8 cellular contexts compared by ENCODE assay signal in the genomic region with DNA sequence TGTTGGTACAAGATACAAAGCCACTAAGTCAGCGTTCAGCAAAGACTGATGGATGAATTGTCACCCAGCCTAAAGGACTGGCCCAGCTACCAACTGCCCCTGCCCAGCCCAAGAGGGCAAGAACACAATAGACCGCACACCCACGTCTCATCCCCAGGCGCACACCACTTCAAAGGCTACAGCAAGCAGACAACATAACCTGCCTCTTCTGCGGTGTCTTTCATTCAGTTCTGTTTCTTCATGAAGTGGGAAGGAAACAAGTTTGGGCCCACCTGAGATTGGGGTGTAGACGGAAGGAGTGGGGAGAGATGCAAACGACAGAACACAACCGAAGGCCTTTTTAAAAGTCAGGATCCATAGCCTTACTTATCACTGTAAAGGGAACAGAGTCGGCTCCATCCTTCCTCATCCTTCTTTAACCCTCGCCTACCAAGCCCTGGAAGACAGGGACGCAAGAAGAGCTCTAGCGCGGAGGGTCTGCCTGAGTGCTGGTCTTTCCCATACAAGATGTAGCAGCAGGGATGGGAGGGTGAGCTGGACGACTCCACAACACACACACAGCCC. TPM values are rescaled to one million over a fixed set of nuclear protein-coding genes. Genes with fewer than 3 reads are reported as not detected.
DNase-seq lines count a peak whose midpoint lies in the region; ATAC-seq, FAIRE-seq and TF ChIP-seq lines count a peak whose summit lies in the region.

No MANE protein-coding gene starts in this region.

- no peaks in the 10 kb centered on the region for H3K9me2 ChIP-seq in GM23338 (ENCODE audit: insufficient read depth)

- BruUV-seq in HepG2 (replicated peaks; lab: Mats Ljungman, UMichigan): no TSS peak

- H3K9me3 ChIP-seq in HepG2 (ENCODE audit: low read length): no peaks in the 10 kb centered on the region

- TF ChIP-seq RAD21 in HepG2 (CRISPR knock-in tag; IDR thresholded peaks at IDR 0.05): no peak

- WGBS in HepG2 (ENCODE audit: low lambda C conversion rate): 4% methylated on average over 14 of the region's 14 CpGs

- peaks cover 52% of the 10 kb centered on the region for H3K4me1 Mint-ChIP-seq in GM23338
- peaks cover 64% of the 10 kb centered on the region for H3K4me1 Mint-ChIP-seq in stimulated activated memory B cell treated with anti-CD40 and anti-IgM and Interleukin-4, amounts not matched to agents 10 μg/mL and 1 μg/mL and 100 μg/mL, for 72 hours

- intact Hi-C loops in HepG2 (cut with micrococcal nuclease; ENCODE audit: unreplicated experiment): loop anchor here (1.0 to 2.0 kb wide), 2 partner anchors 12 to 94 kb away; a partner anchor contains a TSS

- H2AFZ ChIP-seq in ACC112 (ENCODE audit: low read length, unreplicated experiment): peak overlapping the region; percentile 54
- H2AFZ ChIP-seq in GM23338: peak overlapping the region; percentile 98
- H2AFZ ChIP-seq in HepG2 (ENCODE audit: low read length): no peak overlapping the region

- H3K9ac ChIP-seq in HepG2 (ENCODE audit: insufficient read depth, low read depth, low read length): peak overlapping the region; percentile 91

- H3K27ac ChIP-seq in ACC112 (ENCODE audit: low read depth, low read length): peak overlapping the region; percentile 73
- H3K27ac ChIP-seq in GM23338 (ENCODE audit: low read depth): peak overlapping the region; percentile 76; the same call in 1 of the 2 replicates
- H3K27ac ChIP-seq in HepG2 (ENCODE audit: extremely low read length, insufficient read depth, low read length): peak overlapping the region; percentile 86

- peaks cover 7% of the 10 kb centered on the region for H3K27me3 Mint-ChIP-seq in GM23338 (ENCODE audit: insufficient read depth, low read depth, poor library complexity)
- no peaks in the 10 kb centered on the region for H3K27me3 Mint-ChIP-seq in stimulated activated memory B cell treated with anti-CD40 and anti-IgM and Interleukin-4, amounts not matched to agents 10 μg/mL and 1 μg/mL and 100 μg/mL, for 72 hours

- DNase-seq in GM23338 (ENCODE audit: low spot score) (peak; percentile 74), T-helper 1 cell (peak; percentile 13 to 48 (median 41)), cardiac fibroblast (ENCODE audit: low read depth in 2 of 2) (peak; percentile 48 to 56), HepG2 (ENCODE audit: low spot score) (no peak), SW 1271 (lab: John Stamatoyannopoulos, UW) (no peak)

- peak overlapping the region; percentile 92 for H3K4me3 Mint-ChIP-seq in GM23338
- H3K4me3 Mint-ChIP-seq in stimulated activated memory B cell treated with anti-CD40 and anti-IgM and Interleukin-4, amounts not matched to agents 10 μg/mL and 1 μg/mL and 100 μg/mL, for 72 hours: peak overlapping the region; percentile 89

- TF ChIP-seq EP300 in HepG2 (IDR thresholded peaks at IDR 0.05; ENCODE audit: low read depth in 2 of 2, low read length in 2 of 2): no peak
- TF ChIP-seq EP300 in HepG2 (CRISPR knock-in tag; IDR thresholded peaks at IDR 0.05; ENCODE audit: borderline replicate concordance): no peak

- peaks cover 53% of the 10 kb centered on the region for H3K79me2 ChIP-seq in ACC112 (ENCODE audit: control insufficient read depth, insufficient read depth, low read length, unreplicated experiment)
- peaks cover 40% of the 10 kb centered on the region for H3K79me2 ChIP-seq in GM23338 (replicated peaks; ENCODE audit: insufficient read depth)
- H3K79me2 ChIP-seq in HepG2 (ENCODE audit: insufficient read depth, low read length): peaks cover 41% of the 10 kb centered on the region

- H3K27ac Mint-ChIP-seq in GM23338: peak overlapping the region; percentile 90
- peak overlapping the region; percentile 81 for H3K27ac Mint-ChIP-seq in stimulated activated memory B cell treated with anti-CD40 and anti-IgM and Interleukin-4, amounts not matched to agents 10 μg/mL and 1 μg/mL and 100 μg/mL, for 72 hours

- in situ Hi-C loops in HepG2 (cut with HindIII; ENCODE audit: extremely low pct_ligation_motif_present, low pct_unique_long_range_greater_than_20kb): no loop called here

- H3K27me3 ChIP-seq in ACC112 (ENCODE audit: insufficient read depth, low read length) (no peaks in the 10 kb centered on the region), GM23338 (ENCODE audit: insufficient read depth) (no peaks in the 10 kb centered on the region), HepG2 (ENCODE audit: control insufficient read depth in 1 of 2, insufficient read depth in 2 of 2, low read length in 2 of 2) (no peaks in the 10 kb centered on the region; a peak in 1 of 5 replicates)

- no peak for TF ChIP-seq CTCF in GM23338 (conservative IDR thresholded peaks at IDR 0.05; ENCODE audit: low read depth in 2 of 2)
- no peak for TF ChIP-seq CTCF in cardiac fibroblast (IDR thresholded peaks at IDR 0.05; ENCODE audit: low read depth, low read length)
- no peak for TF ChIP-seq CTCF in HepG2 (CRISPR knock-in tag; IDR thresholded peaks at IDR 0.05)

- no peaks in the 10 kb centered on the region for H3K9me3 Mint-ChIP-seq in GM23338
- no peaks in the 10 kb centered on the region for H3K9me3 Mint-ChIP-seq in stimulated activated memory B cell treated with anti-CD40 and anti-IgM and Interleukin-4, amounts not matched to agents 10 μg/mL and 1 μg/mL and 100 μg/mL, for 72 hours

- no peaks in the 10 kb centered on the region; the same call in 2 of the 3 replicates for H3K36me3 Mint-ChIP-seq in GM23338 (ENCODE audit: low read depth)
- H3K36me3 Mint-ChIP-seq in stimulated activated memory B cell treated with anti-CD40 and anti-IgM and Interleukin-4, amounts not matched to agents 10 μg/mL and 1 μg/mL and 100 μg/mL, for 72 hours: no peaks in the 10 kb centered on the region

- H3K4me1 ChIP-seq in ACC112 (ENCODE audit: control insufficient read depth, insufficient read depth, low read length, unreplicated experiment): peaks cover 37% of the 10 kb centered on the region
- H3K4me1 ChIP-seq in GM23338 (ENCODE audit: insufficient read depth): peaks cover 34% of the 10 kb centered on the region
- peaks cover 72% of the 10 kb centered on the region for H3K4me1 ChIP-seq in HepG2 (ENCODE audit: insufficient read depth, low read length)

- peak; percentile 60 for ATAC-seq in GM23338
- peak; percentile 17; the same call in 2 of the 3 replicates for ATAC-seq in HepG2
- ATAC-seq in stimulated activated memory B cell treated with anti-CD40 and anti-IgM and Interleukin-4, amounts not matched to agents 10 μg/mL and 1 μg/mL and 100 μg/mL, for 72 hours: peak; percentile 1
- ATAC-seq in HG03565 (IDR thresholded peaks at IDR 0.05; ENCODE audit: unreplicated experiment): no peak

- H3K4me2 ChIP-seq in GM23338: peak overlapping the region; percentile 88
- peak overlapping the region; percentile 99 for H3K4me2 ChIP-seq in HepG2 (ENCODE audit: low read depth, low read length)

- FAIRE-seq in HepG2 (lab: Jason Lieb, UNC): no peak

- H3K4me3 ChIP-seq in ACC112 (ENCODE audit: low read depth, low read length) (peak overlapping the region; percentile 87), GM23338 (peak overlapping the region; percentile 67), cardiac fibroblast (replicated peaks in 1 of 2; ENCODE audit: low read depth in 2 of 2, low read length in 2 of 2) (peak overlapping the region; percentile 71 to 84), HepG2 (replicated peaks in 1 of 3; ENCODE audit: insufficient read depth in 1 of 3, low read depth in 2 of 3, low read length in 3 of 3) (peak overlapping the region; percentile 72 to 86 (median 76))

- H3K36me3 ChIP-seq in ACC112 (ENCODE audit: insufficient read depth, low read length) (no peaks in the 10 kb centered on the region), GM23338 (ENCODE audit: insufficient read depth) (no peaks in the 10 kb centered on the region), HepG2 (replicated peaks in 1 of 2; ENCODE audit: control insufficient read depth in 1 of 2, insufficient read depth in 2 of 2, low read length in 2 of 2) (no peaks in the 10 kb centered on the region)

- peaks cover 21% of the 10 kb centered on the region for H3F3A ChIP-seq in GM23338 (replicated peaks; ENCODE audit: low read depth)

- POLR2A ChIA-PET in HepG2 (lab: Yijun Ruan, JAX): interaction anchor here (1.1 kb wide), 1 partner anchor 93 kb away, joined by 3 read pairs; no protein-coding TSS in a partner anchor

- CTCF ChIA-PET in HepG2 (lab: Yijun Ruan, JAX; ENCODE audit: low intra/inter-chr PET ratio, low total read pairs): no interaction called here

- no peak for TF ChIP-seq POLR2A in HepG2 (IDR thresholded peaks at IDR 0.05; ENCODE audit: insufficient read depth in 1 of 2, low read depth in 2 of 2, low read length in 2 of 2)

- H4K20me1 ChIP-seq in GM23338 (replicated peaks; ENCODE audit: insufficient read depth) (peaks cover 7% of the 10 kb centered on the region; the same call in 1 of the 2 replicates), HepG2 (ENCODE audit: insufficient read depth, low read length) (no peaks in the 10 kb centered on the region)

RNA-seq across cellular contexts. Expression of a gene that starts 0.7 kb away (rescaled TPM):
- 40.8 and 41.0 TPM in 2 replicates for total RNA-seq in GM23338 (2014; rRNA removed; shearing (Covaris generic))
- polyA plus RNA-seq in GM23338 (2016; fragmentation: Nextera tagmentation; extraction: Ambion mirVana): 15.4 and 17.7 TPM in 2 replicates
- 23.5 and 43.4 TPM in 2 replicates for total RNA-seq in HepG2 (2016; rRNA removed; fragmentation: Illumina TruSeq; extraction: Trizol)
- total RNA-seq in HepG2 (2016; cell fraction: cytosol; rRNA removed; fragmentation: Illumina TruSeq; extraction: Trizol; ENCODE audit: low read depth): 3.4 and 5.0 TPM in 2 replicates
- total RNA-seq in HepG2 (2016; cell fraction: insoluble cytoplasmic fraction; rRNA removed; fragmentation: Illumina TruSeq; extraction: Trizol): 27.0 and 44.9 TPM in 2 replicates
- 11.4 and 14.4 TPM in 2 replicates for total RNA-seq in HepG2 (2016; cell fraction: membrane; rRNA removed; fragmentation: Illumina TruSeq; extraction: Trizol)
- 46.8 and 54.9 TPM in 2 replicates for total RNA-seq in HepG2 (2016; cell fraction: nucleus; rRNA removed; fragmentation: Illumina TruSeq; extraction: Trizol)
- 40.6 and 45.9 TPM in 2 replicates for polyA plus RNA-seq in HepG2 (2011; rRNA removed)
- 21.7 and 39.6 TPM in 2 replicates for polyA plus RNA-seq in HepG2 (2011; cell fraction: cytosol; rRNA removed)
- polyA plus RNA-seq in HepG2 (2011; cell fraction: nucleus; rRNA removed): 16.5 and 20.8 TPM in 2 replicates
- polyA plus RNA-seq in HepG2 (2012): 49.6 and 72.8 TPM in 2 replicates
- 2.5 and 3.1 TPM in 2 replicates for polyA plus RNA-seq in HepG2 (2016; cell fraction: cytosol; fragmentation: Illumina TruSeq; extraction: Trizol; ENCODE audit: low read depth)
- 20.1 and 21.1 TPM in 2 replicates for polyA plus RNA-seq in HepG2 (2016; cell fraction: insoluble cytoplasmic fraction; fragmentation: Illumina TruSeq; extraction: Trizol; ENCODE audit: low read depth)
- polyA plus RNA-seq in HepG2 (2016; cell fraction: membrane; fragmentation: Illumina TruSeq; extraction: Trizol; ENCODE audit: low read depth): 6.3 and 6.6 TPM in 2 replicates
- 41.0 and 42.6 TPM in 2 replicates for polyA plus RNA-seq in HepG2 (2016; cell fraction: nucleus; fragmentation: Illumina TruSeq; extraction: Trizol; ENCODE audit: insufficient read depth, low read depth)
- polyA minus RNA-seq in HepG2 (2011; rRNA and poly(A)+ RNA removed; ENCODE audit: low replicate concordance): 35.5 and 55.9 TPM in 2 replicates
- polyA minus RNA-seq in HepG2 (2011; cell fraction: cytosol; rRNA and poly(A)+ RNA removed): 46.9 and 76.7 TPM in 2 replicates
- polyA minus RNA-seq in HepG2 (2011; cell fraction: nucleus; rRNA and poly(A)+ RNA removed): 69.5 and 87.4 TPM in 2 replicates

RNA-seq across cellular contexts. Expression of a gene that starts 38.6 kb away (rescaled TPM):
- 0.66 and 2.9 TPM in 2 replicates for total RNA-seq in GM23338 (2014; rRNA removed; shearing (Covaris generic))
- polyA plus RNA-seq in GM23338 (2016; fragmentation: Nextera tagmentation; extraction: Ambion mirVana): 2.3 and 4.4 TPM in 2 replicates
- total RNA-seq in HepG2 (2016; rRNA removed; fragmentation: Illumina TruSeq; extraction: Trizol): 0.29 and 0.33 TPM in 2 replicates
- 0.30 TPM in 1 of 2 replicates, not detected in the other for total RNA-seq in HepG2 (2016; cell fraction: cytosol; rRNA removed; fragmentation: Illumina TruSeq; extraction: Trizol; ENCODE audit: low read depth)
- total RNA-seq in HepG2 (2016; cell fraction: insoluble cytoplasmic fraction; rRNA removed; fragmentation: Illumina TruSeq; extraction: Trizol): 0.37 and 0.65 TPM in 2 replicates
- total RNA-seq in HepG2 (2016; cell fraction: membrane; rRNA removed; fragmentation: Illumina TruSeq; extraction: Trizol): 0.25 and 0.41 TPM in 2 replicates
- 0.31 and 0.50 TPM in 2 replicates for total RNA-seq in HepG2 (2016; cell fraction: nucleus; rRNA removed; fragmentation: Illumina TruSeq; extraction: Trizol)
- polyA plus RNA-seq in HepG2 (2011; rRNA removed): 0.60 and 0.66 TPM in 2 replicates
- polyA plus RNA-seq in HepG2 (2011; cell fraction: cytosol; rRNA removed): 0.24 and 0.50 TPM in 2 replicates
- 0.06 and 1.5 TPM in 2 replicates for polyA plus RNA-seq in HepG2 (2011; cell fraction: nucleus; rRNA removed)
- polyA plus RNA-seq in HepG2 (2012): 1.2 and 1.8 TPM in 2 replicates
- 0.27 and 0.29 TPM in 2 replicates for polyA plus RNA-seq in HepG2 (2016; cell fraction: cytosol; fragmentation: Illumina TruSeq; extraction: Trizol; ENCODE audit: low read depth)
- polyA plus RNA-seq in HepG2 (2016; cell fraction: insoluble cytoplasmic fraction; fragmentation: Illumina TruSeq; extraction: Trizol; ENCODE audit: low read depth): 0.29 and 0.50 TPM in 2 replicates
- polyA plus RNA-seq in HepG2 (2016; cell fraction: membrane; fragmentation: Illumina TruSeq; extraction: Trizol; ENCODE audit: low read depth): not detected in 2 replicates
- 0.44 TPM in 1 of 2 replicates, not detected in the other for polyA plus RNA-seq in HepG2 (2016; cell fraction: nucleus; fragmentation: Illumina TruSeq; extraction: Trizol; ENCODE audit: insufficient read depth, low read depth)
- 0.02 TPM in 1 of 2 replicates, not detected in the other for polyA minus RNA-seq in HepG2 (2011; rRNA and poly(A)+ RNA removed; ENCODE audit: low replicate concordance)
- polyA minus RNA-seq in HepG2 (2011; cell fraction: cytosol; rRNA and poly(A)+ RNA removed): 0.69 TPM in 1 of 2 replicates, not detected in the other
- polyA minus RNA-seq in HepG2 (2011; cell fraction: nucleus; rRNA and poly(A)+ RNA removed): 1.5 and 1.9 TPM in 2 replicates

Comparison
In these comparisons a context has a peak if more than half of its experiments do, and no peak if none do; other contexts are left out.
1. DNase-seq: peak in GM23338 (single experiment), T-helper 1 cell (5 of 5) and cardiac fibroblast (2 of 2); none in HepG2 (single experiment) and SW 1271 (0 of 2).
2. Peak in every context shown above with its lines, with median percentiles within 50 percentile points of each other: H3K27ac ChIP-seq and H3K4me3 ChIP-seq.